Comparison of ENCODE assay signal across 22 cellular contexts in the genomic region with DNA sequence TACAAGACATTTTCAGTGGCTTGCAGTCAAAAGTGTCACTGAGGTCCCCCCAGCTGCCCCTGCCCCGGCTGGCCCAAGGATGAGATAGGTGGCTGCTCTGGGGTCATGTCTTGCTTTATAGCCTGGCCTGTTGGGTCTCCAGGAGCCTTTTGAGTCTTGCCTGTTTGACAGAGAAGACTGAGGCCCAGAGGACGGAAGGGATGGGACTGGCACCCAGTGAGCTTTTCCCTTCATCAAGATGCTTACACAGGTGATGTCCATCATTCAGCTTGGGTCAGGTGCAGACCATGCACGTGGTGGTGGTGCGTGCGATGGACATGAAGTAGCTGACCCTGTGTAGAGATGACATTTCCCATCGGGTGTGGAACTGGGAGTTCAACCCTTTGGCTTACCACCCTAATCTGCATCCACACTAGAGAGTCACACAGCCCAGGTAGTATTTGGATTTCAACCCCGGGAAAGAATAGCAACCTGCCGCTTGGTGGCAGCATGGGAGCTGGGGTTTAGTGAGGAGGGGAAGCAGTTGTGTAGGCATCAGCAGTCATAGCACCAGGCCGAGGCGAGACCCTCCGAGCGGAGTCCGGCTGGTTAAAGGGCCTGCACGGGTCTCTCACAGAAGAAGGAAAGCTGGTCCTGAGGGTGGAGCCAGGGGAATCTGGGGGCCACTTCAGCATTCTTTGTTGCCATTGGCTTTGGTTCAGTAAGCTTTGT. TPM values are rescaled to one million over a fixed set of nuclear protein-coding genes. Genes with fewer than 3 reads are reported as not detected.
A peak's percentile ranks its signal among the peaks of the same experiment; 100 is the strongest.
DNase-seq lines count a peak whose midpoint lies in the region; FAIRE-seq and TF ChIP-seq lines count a peak whose summit lies in the region.
"Had no signal": no experiment of that assay in that cellular context is flagged by ENCODE, and none has a peak within 500 bp of the region (broad histone marks: within the 10 kb centered on the region; RNA-seq: fewer than 3 reads in every experiment).

No MANE protein-coding gene starts in this region.

- H2BK120ac ChIP-seq in H1 (replicated peaks; ENCODE audit: low read depth, low read length), result no peak overlapping the region

- peaks cover 0 to 3% of the 10 kb centered on the region in 2 experiments for H4K20me1 ChIP-seq in H1 (replicated peaks in 1 of 2; ENCODE audit: control insufficient read depth in 1 of 2, insufficient read depth in 2 of 2, low read length in 2 of 2)

- peak; percentile 8 for DNase-seq in GM10248 (ENCODE audit: extremely low spot score)
- DNase-seq in NCI-H1694 (lab: John Stamatoyannopoulos, UW), result peak; percentile 46
- DNase-seq in H1 (ENCODE audit: low read depth in 1 of 2, low spot score in 2 of 2), result no peak
- no peak for DNase-seq in progenitor cell of endocrine pancreas (ENCODE audit: low spot score, unreplicated experiment)
- no peak for DNase-seq in NCI-H774 (lab: John Stamatoyannopoulos, UW)
- DNase-seq in kidney glomerular epithelial cell (lab: John Stamatoyannopoulos, UW), result no peak
- no peak for DNase-seq in AG08395 (ENCODE audit: low spot score)
- DNase-seq in activated CD4-positive, alpha-beta T cell treated with anti-CD3 and anti-CD28 coated beads for 4 hours, result no peak
- DNase-seq: activated CD4-positive, alpha-beta T cell treated with anti-CD3 and anti-CD28 coated beads for 1 hour; activated naive CD8-positive, alpha-beta T cell treated with anti-CD3 and anti-CD28 coated beads, Interleukin-2, amount 10 ng/mL, durations not matched to agents 7 days and 5 days; effector memory CD8-positive, alpha-beta T cell; EL; IMR-90; NCI-H1417 treated with DMSO at 0.1 percent for 48 hours; NCI-H2171 treated with DMSO at 0.1 percent for 48 hours; NCI-H526 treated with DMSO at 0.1 percent for 48 hours; small intestine; stimulated activated naive CD4-positive, alpha-beta T cell treated with Interleukin-2 at 50 U/mL for 16 hours had no signal

- H2BK5ac ChIP-seq in H1 (ENCODE audit: low read depth, low read length), result no peak overlapping the region

- peak overlapping the region; percentile 71 for H3K27ac Mint-ChIP-seq in progenitor cell of endocrine pancreas
- H3K27ac Mint-ChIP-seq: activated naive CD8-positive, alpha-beta T cell treated with anti-CD3 and anti-CD28 coated beads, Interleukin-2, amount 10 ng/mL, durations not matched to agents 7 days and 5 days had no signal

- TF ChIP-seq CTCF in GM10248 (IDR thresholded peaks at IDR 0.05; ENCODE audit: control extremely low read depth, extremely low read depth, low read depth, missing control alignments), result no peak
- peak in 2 of 3 experiments; percentile 49 to 51; a peak in 3 of 4 replicates for TF ChIP-seq CTCF in H1 (IDR thresholded peaks at IDR 0.05; ENCODE audit: control extremely low read depth in 1 of 3, insufficient read depth in 1 of 3, low read depth in 1 of 3, low read length in 3 of 3)
- TF ChIP-seq CTCF in progenitor cell of endocrine pancreas (IDR thresholded peaks at IDR 0.05; ENCODE audit: unreplicated experiment), result no peak

- no peak overlapping the region for H4K8ac ChIP-seq in H1 (ENCODE audit: extremely low read depth, insufficient read depth, low read length)

- no peak overlapping the region for H3K23ac ChIP-seq in H1 (ENCODE audit: insufficient read length)

- no peak overlapping the region for H3K56ac ChIP-seq in H1 (replicated peaks; ENCODE audit: insufficient read length, low read depth, low read length)

- H3K79me1 ChIP-seq in H1 (ENCODE audit: low read depth, low read length), result no peaks in the 10 kb centered on the region

- no peak overlapping the region for H4K91ac ChIP-seq in H1 (replicated peaks; ENCODE audit: insufficient read length, low read length)

- H3K9me3 ChIP-seq in H1 (ENCODE audit: insufficient read depth in 2 of 2, low read depth in 1 of 2, low read length in 1 of 2), result no peaks in the 10 kb centered on the region
- H3K9me3 ChIP-seq: BLaER1 treated with 17β-estradiol and CSF1 and Interleukin-3, amounts not matched to agents 10 nM and 100 nM; HAP-1; neutrophil; tibial nerve had no signal

- no peak overlapping the region for H3K4me3 Mint-ChIP-seq in progenitor cell of endocrine pancreas (ENCODE audit: low read depth)
- H3K4me3 Mint-ChIP-seq: activated naive CD8-positive, alpha-beta T cell treated with anti-CD3 and anti-CD28 coated beads, Interleukin-2, amount 10 ng/mL, durations not matched to agents 7 days and 5 days; effector memory CD8-positive, alpha-beta T cell had no signal

- FAIRE-seq in H1 (lab: Jason Lieb, UNC), result peak; percentile 24
- FAIRE-seq: small intestine had no signal

- H3K4me1 ChIP-seq in H1 (replicated peaks in 1 of 4; ENCODE audit: control insufficient read depth in 3 of 4, insufficient read depth in 4 of 4, low read length in 3 of 4), result no peaks in the 10 kb centered on the region
- H3K4me1 ChIP-seq: HAP-1 had no signal

- H3K23me2 ChIP-seq in H1 (ENCODE audit: low read depth, low read length), result no peaks in the 10 kb centered on the region

- H3K9ac ChIP-seq in H1 (replicated peaks in 1 of 4; ENCODE audit: extremely low read depth in 1 of 4, low read depth in 3 of 4, low read length in 3 of 4), result no peak overlapping the region
- H3K9ac ChIP-seq: BLaER1 treated with 17β-estradiol and CSF1 and Interleukin-3, amounts not matched to agents 10 nM and 100 nM had no signal

- H3K4me3 ChIP-seq in H1 (ENCODE audit: extremely low read depth in 1 of 4, insufficient read depth in 2 of 4, low read depth in 3 of 4, low read length in 4 of 4), result no peak overlapping the region
- H3K4me3 ChIP-seq: BLaER1 treated with 17β-estradiol and CSF1 and Interleukin-3, amounts not matched to agents 10 nM and 100 nM; HAP-1; tibial nerve had no signal

- no peak overlapping the region for H3K14ac ChIP-seq in H1 (ENCODE audit: insufficient read length)

- H3K9me3 Mint-ChIP-seq in progenitor cell of endocrine pancreas (ENCODE audit: low read depth), result no peaks in the 10 kb centered on the region
- H3K9me3 Mint-ChIP-seq: activated naive CD8-positive, alpha-beta T cell treated with anti-CD3 and anti-CD28 coated beads, Interleukin-2, amount 10 ng/mL, durations not matched to agents 7 days and 5 days; effector memory CD8-positive, alpha-beta T cell had no signal

- TF ChIP-seq EP300 in H1 (IDR thresholded peaks at IDR 0.05; ENCODE audit: borderline replicate concordance in 1 of 2, low read depth in 2 of 2, low read length in 2 of 2), result no peak

- no peak overlapping the region for H2BK12ac ChIP-seq in H1 (ENCODE audit: low read depth, low read length)

- TF ChIP-seq POLR2A in H1 (IDR thresholded peaks at IDR 0.05; ENCODE audit: control extremely low read depth in 1 of 2, low read depth in 2 of 2, low read length in 2 of 2), result no peak

- peaks cover 15% of the 10 kb centered on the region for H3K36me3 Mint-ChIP-seq in progenitor cell of endocrine pancreas (ENCODE audit: insufficient read depth)

- H3K36me3 ChIP-seq in H1 (ENCODE audit: control insufficient read depth in 2 of 4, insufficient read depth in 4 of 4, low read length in 3 of 4), result peaks cover 0 to 16% (median 4%) of the 10 kb centered on the region in 4 experiments; a peak in 4 of 8 replicates

- CTCF ChIA-PET in GM10248 (lab: Yijun Ruan, JAX), result interaction anchor here (1.1 to 3.5 kb wide), 5 partner anchors 8 to 35 kb away, joined by 4 to 24 read pairs (median 9); no protein-coding TSS in a partner anchor
- CTCF ChIA-PET in H1 (lab: Charles Lee; ENCODE audit: partially characterized antibody), result interaction anchor here (0.6 to 31.3 kb wide), 9 partner anchors 9 to 467 kb away, joined by 3 to 921 read pairs (median 7); partner anchors contain the start of gene TRMT61A

- H3K27me3 ChIP-seq in H1 (replicated peaks in 1 of 4; ENCODE audit: control insufficient read depth in 3 of 4, extremely low read depth in 1 of 4, insufficient read depth in 3 of 4, low read length in 3 of 4), result no peaks in the 10 kb centered on the region
- H3K27me3 ChIP-seq: BLaER1 treated with 17β-estradiol and CSF1 and Interleukin-3, amounts not matched to agents 10 nM and 100 nM; neutrophil; tibial nerve had no signal

- no peak overlapping the region for H3K4me2 ChIP-seq in H1 (ENCODE audit: insufficient read depth in 1 of 2, low read depth in 2 of 2, low read length in 2 of 2)
- H3K4me2 ChIP-seq: BLaER1 treated with 17β-estradiol and CSF1 and Interleukin-3, amounts not matched to agents 10 nM and 100 nM had no signal

- H3K18ac ChIP-seq in H1 (ENCODE audit: extremely low read depth, low read length), result no peak overlapping the region

- 91% methylated on average over 14 of the region's 14 CpGs; no CpG with 5 or more reads in 1 of the 2 experiments for WGBS in H1 (ENCODE audit: extremely low coverage in 1 of 2, insufficient coverage in 1 of 2, insufficient read length in 1 of 2, insufficient replicate concordance in 2 of 2, low coverage in 1 of 2, low lambda C conversion rate in 2 of 2, missing lambda C conversion rate in 1 of 2), 2 experiments

- H2AFZ ChIP-seq in H1 (ENCODE audit: low read length), result no peak overlapping the region

- H2AK5ac ChIP-seq in H1 (ENCODE audit: low read depth, low read length), result no peak overlapping the region; the same call in 1 of the 2 replicates

- POLR2A ChIA-PET in GM10248 (lab: Yijun Ruan, JAX), result no interaction called here
- POLR2A ChIA-PET in H1 (lab: Charles Lee; ENCODE audit: partially characterized antibody), result interaction anchor here (0.8 to 5.8 kb wide), 5 partner anchors 10 to 175 kb away, joined by 3 to 76 read pairs (median 4); partner anchors contain the start of gene CKB

- TF ChIP-seq RAD21 in H1 (IDR thresholded peaks at IDR 0.05 in 1 of 2, conservative IDR thresholded peaks at IDR 0.05 in 1 of 2; ENCODE audit: low read depth in 2 of 2, low read length in 2 of 2), result peak; percentile 35 to 53; a peak in 3 of 4 replicates

- H3K4me1 Mint-ChIP-seq in progenitor cell of endocrine pancreas (ENCODE audit: low read depth), result peaks cover 1% of the 10 kb centered on the region
- H3K4me1 Mint-ChIP-seq: activated naive CD8-positive, alpha-beta T cell treated with anti-CD3 and anti-CD28 coated beads, Interleukin-2, amount 10 ng/mL, durations not matched to agents 7 days and 5 days had no signal

- no peak overlapping the region for H3K4ac ChIP-seq in H1 (replicated peaks; ENCODE audit: insufficient read length, low read depth, low read length)

- no peak overlapping the region for H2BK15ac ChIP-seq in H1 (ENCODE audit: low read length)

- H2BK20ac ChIP-seq in H1 (ENCODE audit: low read length), result no peak overlapping the region

- no peaks in the 10 kb centered on the region for H3K27me3 Mint-ChIP-seq in progenitor cell of endocrine pancreas
- H3K27me3 Mint-ChIP-seq: activated naive CD8-positive, alpha-beta T cell treated with anti-CD3 and anti-CD28 coated beads, Interleukin-2, amount 10 ng/mL, durations not matched to agents 7 days and 5 days; effector memory CD8-positive, alpha-beta T cell had no signal

- H3K79me2 ChIP-seq in H1 (ENCODE audit: control insufficient read depth in 1 of 2, insufficient read depth in 2 of 2, low read length in 2 of 2), result no peaks in the 10 kb centered on the region

- H4K5ac ChIP-seq in H1 (ENCODE audit: insufficient read length, low read depth, low read length), result no peak overlapping the region

- no peak overlapping the region for H3K27ac ChIP-seq in H1 (ENCODE audit: low read depth, low read length)
- H3K27ac ChIP-seq: BLaER1 treated with 17β-estradiol and CSF1 and Interleukin-3, amounts not matched to agents 10 nM and 100 nM; neutrophil had no signal

RNA-seq across cellular contexts. Expression of gene CKB, which starts 12.2 kb away (rescaled TPM):
- 538 and 572 TPM in 2 replicates for total RNA-seq in H1 (2021; fragmentation: NEBNext Ultra II Directional; extraction: Animal tissue kit (Norgen Biotek cat#: 25700))
- polyA plus RNA-seq in H1 (2011; rRNA removed), result 950 and 1,969 TPM in 2 replicates
- polyA plus RNA-seq in H1 (2011; cell fraction: cytosol; rRNA removed), result 828 TPM
- 1,943 TPM for polyA plus RNA-seq in H1 (2011; cell fraction: nucleus; rRNA removed)
- polyA plus RNA-seq in H1 (2012, experiment 1 of 2), result 757 to 990 TPM (median 908 TPM) in 4 replicates
- 939 TPM for polyA plus RNA-seq in H1 (2012, experiment 2 of 2)
- polyA plus RNA-seq in H1 (2013, experiment 1 of 2), result 514 TPM
- 503 TPM for polyA plus RNA-seq in H1 (2013, experiment 2 of 2)
- polyA minus RNA-seq in H1 (2011; rRNA and poly(A)+ RNA removed), result 153 and 156 TPM in 2 replicates
- polyA minus RNA-seq in H1 (2011; cell fraction: cytosol; rRNA and poly(A)+ RNA removed), result 356 TPM
- 378 TPM for polyA minus RNA-seq in H1 (2011; cell fraction: nucleus; rRNA and poly(A)+ RNA removed)
- total RNA-seq in progenitor cell of endocrine pancreas, result 929 and 983 TPM in 2 replicates

RNA-seq across cellular contexts. Expression of gene TRMT61A, which starts 18.5 kb away (rescaled TPM):
- total RNA-seq in H1 (2021; fragmentation: NEBNext Ultra II Directional; extraction: Animal tissue kit (Norgen Biotek cat#: 25700)), result 15.1 and 15.8 TPM in 2 replicates
- 19.0 and 29.7 TPM in 2 replicates for polyA plus RNA-seq in H1 (2011; rRNA removed)
- 23.3 TPM for polyA plus RNA-seq in H1 (2011; cell fraction: cytosol; rRNA removed)
- polyA plus RNA-seq in H1 (2011; cell fraction: nucleus; rRNA removed), result 44.0 TPM
- polyA plus RNA-seq in H1 (2012, experiment 1 of 2), result 9.2 to 14.2 TPM (median 13.8 TPM) in 4 replicates
- polyA plus RNA-seq in H1 (2012, experiment 2 of 2), result 11.3 TPM
- polyA plus RNA-seq in H1 (2013, experiment 1 of 2), result 6.8 TPM
- polyA plus RNA-seq in H1 (2013, experiment 2 of 2), result 6.6 TPM
- polyA minus RNA-seq in H1 (2011; rRNA and poly(A)+ RNA removed), result 6.4 and 6.9 TPM in 2 replicates
- 11.2 TPM for polyA minus RNA-seq in H1 (2011; cell fraction: cytosol; rRNA and poly(A)+ RNA removed)
- 26.1 TPM for polyA minus RNA-seq in H1 (2011; cell fraction: nucleus; rRNA and poly(A)+ RNA removed)
- total RNA-seq in progenitor cell of endocrine pancreas, result 10.3 and 10.7 TPM in 2 replicates

RNA-seq across cellular contexts. Expression of gene BAG5, which starts 52.0 kb away (rescaled TPM):
- total RNA-seq in H1 (2021; fragmentation: NEBNext Ultra II Directional; extraction: Animal tissue kit (Norgen Biotek cat#: 25700)), result 29.2 and 29.5 TPM in 2 replicates
- 5.9 and 7.4 TPM in 2 replicates for polyA plus RNA-seq in H1 (2011; rRNA removed)
- 8.2 TPM for polyA plus RNA-seq in H1 (2011; cell fraction: cytosol; rRNA removed)
- polyA plus RNA-seq in H1 (2011; cell fraction: nucleus; rRNA removed), result 5.3 TPM
- 13.5 to 26.1 TPM (median 16.6 TPM) in 4 replicates for polyA plus RNA-seq in H1 (2012, experiment 1 of 2)
- polyA plus RNA-seq in H1 (2012, experiment 2 of 2), result 2.3 TPM
- 18.4 TPM for polyA plus RNA-seq in H1 (2013, experiment 1 of 2)
- polyA plus RNA-seq in H1 (2013, experiment 2 of 2), result 17.4 TPM
- 11.8 and 13.3 TPM in 2 replicates for polyA minus RNA-seq in H1 (2011; rRNA and poly(A)+ RNA removed)
- polyA minus RNA-seq in H1 (2011; cell fraction: cytosol; rRNA and poly(A)+ RNA removed), result 13.7 TPM
- 12.5 TPM for polyA minus RNA-seq in H1 (2011; cell fraction: nucleus; rRNA and poly(A)+ RNA removed)
- total RNA-seq in progenitor cell of endocrine pancreas, result 23.5 and 24.7 TPM in 2 replicates

RNA-seq across cellular contexts. Expression of gene COA8, which starts 52.3 kb away (rescaled TPM):
- 35.0 and 35.5 TPM in 2 replicates for total RNA-seq in H1 (2021; fragmentation: NEBNext Ultra II Directional; extraction: Animal tissue kit (Norgen Biotek cat#: 25700))
- 5.9 and 7.1 TPM in 2 replicates for polyA plus RNA-seq in H1 (2011; rRNA removed)
- polyA plus RNA-seq in H1 (2011; cell fraction: cytosol; rRNA removed), result 10.9 TPM
- polyA plus RNA-seq in H1 (2011; cell fraction: nucleus; rRNA removed), result 12.8 TPM
- polyA plus RNA-seq in H1 (2012, experiment 1 of 2), result 23.7 to 31.1 TPM (median 30.1 TPM) in 4 replicates
- 27.0 TPM for polyA plus RNA-seq in H1 (2012, experiment 2 of 2)
- polyA plus RNA-seq in H1 (2013, experiment 1 of 2), result 31.3 TPM
- 27.9 TPM for polyA plus RNA-seq in H1 (2013, experiment 2 of 2)
- polyA minus RNA-seq in H1 (2011; rRNA and poly(A)+ RNA removed), result 4.3 and 5.2 TPM in 2 replicates
- polyA minus RNA-seq in H1 (2011; cell fraction: cytosol; rRNA and poly(A)+ RNA removed), result 8.7 TPM
- 18.8 TPM for polyA minus RNA-seq in H1 (2011; cell fraction: nucleus; rRNA and poly(A)+ RNA removed)
- 45.1 and 46.3 TPM in 2 replicates for total RNA-seq in progenitor cell of endocrine pancreas

Comparison
In these comparisons a context has a peak if more than half of its experiments do, and no peak if none do; other contexts are left out.
1. DNase-seq: peak in GM10248 (single experiment) and NCI-H1694 (single experiment); none in H1 (0 of 2), progenitor cell of endocrine pancreas (single experiment), NCI-H774 (single experiment), kidney glomerular epithelial cell (single experiment), AG08395 (single experiment) and activated CD4-positive, alpha-beta T cell treated with anti-CD3 and anti-CD28 coated beads for 4 hours (0 of 2).
2. CTCF ChIP-seq: peak in H1 (2 of 3); none in GM10248 (single experiment) and progenitor cell of endocrine pancreas (single experiment).